ENCODE assay signal across 25 cellular contexts in the genomic region with DNA sequence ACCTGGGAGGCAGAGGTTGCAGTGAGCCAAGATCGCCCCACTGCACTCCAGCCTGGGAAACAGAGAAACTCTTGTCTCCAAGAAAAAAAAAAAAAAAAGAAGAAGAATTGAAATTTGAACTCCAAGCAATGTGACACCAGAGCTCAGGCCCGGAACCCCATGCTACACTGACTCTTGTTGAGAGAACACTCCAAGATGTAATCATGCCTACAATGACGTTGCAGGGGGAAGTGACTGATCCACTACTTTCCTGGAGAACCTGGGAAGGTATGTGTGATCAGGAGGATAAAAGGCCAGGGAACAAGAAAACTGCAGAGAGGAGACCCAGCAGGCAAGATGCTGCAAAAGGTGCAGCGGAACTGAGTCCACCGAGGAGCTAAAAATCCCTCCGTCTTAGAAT. TPM values are rescaled to one million over a fixed set of nuclear protein-coding genes. Genes with fewer than 3 reads are reported as not detected.
DNase-seq lines count a peak whose midpoint lies in the region; ATAC-seq and TF ChIP-seq lines count a peak whose summit lies in the region.
"Had no signal": no experiment of that assay in that cellular context is flagged by ENCODE, and none has a peak within 500 bp of the region (broad histone marks: within the 10 kb centered on the region; RNA-seq: fewer than 3 reads in every experiment).

No MANE protein-coding gene starts in this region.

- WGBS in thyroid gland, 2 donors = 47 to 60% methylated on average over 6 of the region's 6 CpGs

- intact Hi-C loops in thyroid gland (cut with DNase I) = no loop called here
- intact Hi-C loops in Caco-2 (cut with micrococcal nuclease; ENCODE audit: unreplicated experiment) = no loop called here
- intact Hi-C loops in CD14-positive monocyte (cut with micrococcal nuclease) = no loop called here

- ATAC-seq in activated naive CD8-positive, alpha-beta T cell treated with anti-CD3 and anti-CD28 coated beads, Interleukin-2, amount 50 U/mL, for 24 hours = no peak
- ATAC-seq: activated CD8-positive, alpha-beta memory T cell treated with anti-CD3 and anti-CD28 coated beads, Interleukin-2, amount 10 ng/mL, durations not matched to agents 7 days and 5 days; foreskin keratinocyte; GM12878 had no signal

- H3K9me3 ChIP-seq in thyroid gland (no peaks in the 10 kb centered on the region), Caco-2 (peaks cover 17% of the 10 kb centered on the region)

- no peak overlapping the region for H3K27ac Mint-ChIP-seq in activated naive CD8-positive, alpha-beta T cell treated with anti-CD3 and anti-CD28 coated beads, Interleukin-2, amount 50 U/mL, for 24 hours
- H3K27ac Mint-ChIP-seq in Caco-2 (ENCODE audit: unreplicated experiment) = no peak overlapping the region
- H3K27ac Mint-ChIP-seq in CD14-positive monocyte = peak overlapping the region in 2 of 7 donors; percentile 16 to 68
- H3K27ac Mint-ChIP-seq: activated CD8-positive, alpha-beta memory T cell treated with anti-CD3 and anti-CD28 coated beads, Interleukin-2, amount 10 ng/mL, durations not matched to agents 7 days and 5 days had no signal

- H3K27me3 ChIP-seq in thyroid gland (no peaks in the 10 kb centered on the region), Caco-2 (replicated peaks; ENCODE audit: control insufficient read depth, insufficient read depth, low read length) (no peaks in the 10 kb centered on the region)
- H3K27me3 ChIP-seq: breast epithelium, foreskin keratinocyte had no signal

- H3K4me3 Mint-ChIP-seq in activated naive CD8-positive, alpha-beta T cell treated with anti-CD3 and anti-CD28 coated beads, Interleukin-2, amount 50 U/mL, for 24 hours = no peak overlapping the region
- no peak overlapping the region for H3K4me3 Mint-ChIP-seq in Caco-2 (ENCODE audit: unreplicated experiment)
- no peak overlapping the region for H3K4me3 Mint-ChIP-seq in CD14-positive monocyte
- H3K4me3 Mint-ChIP-seq: activated CD8-positive, alpha-beta memory T cell treated with anti-CD3 and anti-CD28 coated beads, Interleukin-2, amount 10 ng/mL, durations not matched to agents 7 days and 5 days had no signal

- BruUV-seq in Caco-2 (replicated peaks; lab: Mats Ljungman, UMichigan) = no TSS peak

- H3K4me1 ChIP-seq in thyroid gland (peaks cover 46 to 72% of the 10 kb centered on the region in 2 donors), Caco-2 (no peaks in the 10 kb centered on the region)
- H3K4me1 ChIP-seq: breast epithelium had no signal

- H3K27me3 Mint-ChIP-seq in activated naive CD8-positive, alpha-beta T cell treated with anti-CD3 and anti-CD28 coated beads, Interleukin-2, amount 50 U/mL, for 24 hours = no peaks in the 10 kb centered on the region
- H3K27me3 Mint-ChIP-seq in Caco-2 (ENCODE audit: insufficient read depth, unreplicated experiment) = no peaks in the 10 kb centered on the region
- H3K27me3 Mint-ChIP-seq in CD14-positive monocyte (ENCODE audit: low read depth in 3 of 3) = peaks cover 0 to 6% (median 0%) of the 10 kb centered on the region in 3 donors
- H3K27me3 Mint-ChIP-seq: activated CD8-positive, alpha-beta memory T cell treated with anti-CD3 and anti-CD28 coated beads, Interleukin-2, amount 10 ng/mL, durations not matched to agents 7 days and 5 days had no signal

- peaks cover 18% of the 10 kb centered on the region for H3K4me1 Mint-ChIP-seq in activated naive CD8-positive, alpha-beta T cell treated with anti-CD3 and anti-CD28 coated beads, Interleukin-2, amount 50 U/mL, for 24 hours
- H3K4me1 Mint-ChIP-seq in Caco-2 (ENCODE audit: low read depth, unreplicated experiment) = peaks cover 4% of the 10 kb centered on the region
- peaks cover 42% of the 10 kb centered on the region for H3K4me1 Mint-ChIP-seq in CD14-positive monocyte

- peaks cover 26% of the 10 kb centered on the region for H3K36me3 Mint-ChIP-seq in activated naive CD8-positive, alpha-beta T cell treated with anti-CD3 and anti-CD28 coated beads, Interleukin-2, amount 50 U/mL, for 24 hours (ENCODE audit: low read depth)
- no peaks in the 10 kb centered on the region for H3K36me3 Mint-ChIP-seq in Caco-2 (ENCODE audit: insufficient read depth, unreplicated experiment)
- peaks cover 8 to 17% of the 10 kb centered on the region in 2 donors for H3K36me3 Mint-ChIP-seq in CD14-positive monocyte

- peak in 1 of 2 donors; percentile 77 for TF ChIP-seq POLR2A in thyroid gland (IDR thresholded peaks at IDR 0.05)

- H3K36me3 ChIP-seq in thyroid gland = no peaks in the 10 kb centered on the region
- H3K36me3 ChIP-seq in Caco-2 (ENCODE audit: control insufficient read depth, insufficient read depth, low read length) = no peaks in the 10 kb centered on the region
- H3K36me3 ChIP-seq: breast epithelium had no signal

- CTCF ChIA-PET in Caco-2 (lab: Charles Lee) = no interaction called here

- in situ Hi-C loops in SK-MEL-5 (cut with HindIII; ENCODE audit: low pct_unique_long_range_greater_than_20kb, low sequenced_read_pairs) = no loop called here

- POLR2A ChIA-PET in Caco-2 (lab: Charles Lee) = no interaction called here

- peak overlapping the region; percentile 82 to 100 (median 92) for H3K27ac ChIP-seq in thyroid gland
- H3K27ac ChIP-seq: breast epithelium, foreskin keratinocyte had no signal

- H3K4me3 ChIP-seq in thyroid gland (replicated peaks in 1 of 3) (no peak overlapping the region), Caco-2 (ENCODE audit: low read depth, low read length) (no peak overlapping the region)
- H3K4me3 ChIP-seq: breast epithelium, GM12878 had no signal

- DNase-seq in NCI-H2107 treated with DMSO at 0.1 percent for 48 hours (lab: John Stamatoyannopoulos, UW; ENCODE audit: unreplicated experiment) (peak; percentile 68), NCI-H2107 (lab: John Stamatoyannopoulos, UW) (no peak), SK-MEL-5 (ENCODE audit: low read depth, low spot score) (peak; percentile 38), iPS-NIHi11 (ENCODE audit: low spot score) (peak; percentile 52), thyroid gland (peak; percentile 85 to 87), Caco-2 (no peak), CD14-positive monocyte (ENCODE audit: low spot score) (no peak)
- no peak for DNase-seq in activated naive CD8-positive, alpha-beta T cell treated with anti-CD3 and anti-CD28 coated beads, Interleukin-2, amount 50 U/mL, for 24 hours
- DNase-seq: activated CD4-positive, alpha-beta T cell treated with anti-CD3 and anti-CD28 coated beads for 4 hours; activated CD8-positive, alpha-beta memory T cell treated with anti-CD3 and anti-CD28 coated beads, Interleukin-2, amount 10 ng/mL, durations not matched to agents 7 days and 5 days; C1 segment of cervical spinal cord; cortex of kidney; DMS 273 treated with DMSO at 0.1 percent for 48 hours; foreskin keratinocyte; GOT3; hippocampal formation; Kasumi-1; mammary epithelial cell; NCI-H1092; NCI-H2081; occipital lobe; Right ventricle myocardium superior; substantia nigra had no signal

- TF ChIP-seq CTCF in thyroid gland (IDR thresholded peaks at IDR 0.05) (no peak), Caco-2 (IDR thresholded peaks at IDR 0.05; ENCODE audit: insufficient read depth in 1 of 2, low read depth in 1 of 2, low read length in 1 of 2, severe bottlenecking in 1 of 2, unreplicated experiment in 1 of 2) (no peak), CD14-positive monocyte (IDR thresholded peaks at IDR 0.05) (no peak)

- H3K9me3 Mint-ChIP-seq in activated naive CD8-positive, alpha-beta T cell treated with anti-CD3 and anti-CD28 coated beads, Interleukin-2, amount 50 U/mL, for 24 hours = peaks cover 32% of the 10 kb centered on the region
- peaks cover 27% of the 10 kb centered on the region for H3K9me3 Mint-ChIP-seq in Caco-2 (ENCODE audit: unreplicated experiment)
- H3K9me3 Mint-ChIP-seq in CD14-positive monocyte = peaks cover 18 to 33% (median 25%) of the 10 kb centered on the region in 7 donors

RNA-seq across cellular contexts. Expression of a gene that starts 57.9 kb away (rescaled TPM):
- 8.0 and 8.3 TPM in 2 replicates for total RNA-seq in SK-MEL-5 (2014; rRNA removed; shearing (Covaris generic))
- 14.7 and 16.3 TPM in 2 replicates for polyA plus RNA-seq in SK-MEL-5 (2015; cell fraction: cytosol; rRNA removed)
- polyA plus RNA-seq in SK-MEL-5 (2015; cell fraction: nucleus; rRNA removed) = 5.1 and 8.9 TPM in 2 replicates
- total RNA-seq in thyroid gland = 100 to 1,000 TPM in 2 of 4 donors, 10 to 100 TPM in 2; 61.4 to 123 (median 94.1) TPM
- total RNA-seq in Caco-2 (2022) = 11.5 and 12.6 TPM in 2 replicates
- under 1 TPM; 0.44 to 0.67 TPM for polyA plus RNA-seq in CD14-positive monocyte

Comparison
In these comparisons a context has a peak if more than half of its experiments do, and no peak if none do; other contexts are left out.
1. DNase-seq: peak in NCI-H2107 treated with DMSO at 0.1 percent for 48 hours (single experiment), SK-MEL-5 (single experiment), iPS-NIHi11 (single experiment) and thyroid gland (2 of 2); none in NCI-H2107 (single experiment), activated naive CD8-positive, alpha-beta T cell treated with anti-CD3 and anti-CD28 coated beads, Interleukin-2, amount 50 U/mL, for 24 hours (single experiment), Caco-2 (0 of 2) and CD14-positive monocyte (single experiment).